ENCODE assay signal across 25 cellular contexts in genomic region chr6:45076217-45076616, GRCh38.
DNase-seq lines count a peak whose midpoint lies in the region; TF ChIP-seq lines count a peak whose summit lies in the region.
"Had no signal": no experiment of that assay in that cellular context is flagged by ENCODE, and none has a peak within 500 bp of the region (broad histone marks: within the 10 kb centered on the region; RNA-seq: fewer than 3 reads in every experiment).

No MANE protein-coding gene starts in this region.

- dilution Hi-C loops in mammary epithelial cell (cut with HindIII; ENCODE audit: low sequenced_read_pairs): no loop called here

- WGBS in mammary epithelial cell (ENCODE audit: low coverage, missing lambda C conversion rate): 100% methylated on average over 1 of the region's 1 CpG

- TF ChIP-seq CTCF in A673 (conservative IDR thresholded peaks at IDR 0.05; ENCODE audit: low read depth, low read length): no peak
- no peak for TF ChIP-seq CTCF in HFF-Myc (IDR thresholded peaks at IDR 0.05; ENCODE audit: low read depth, low read length, missing control alignments)
- no peak for TF ChIP-seq CTCF in mammary epithelial cell (conservative IDR thresholded peaks at IDR 0.05 in 1 of 2, IDR thresholded peaks at IDR 0.05 in 1 of 2; ENCODE audit: extremely low read depth in 1 of 2, insufficient read depth in 1 of 2, low read depth in 1 of 2, low read length in 2 of 2)

- H3K36me3 ChIP-seq in A673 (ENCODE audit: insufficient read depth, low read length, poor library complexity, severe bottlenecking) (no peaks in the 10 kb centered on the region), mammary epithelial cell (ENCODE audit: insufficient read depth, low read length) (no peaks in the 10 kb centered on the region)
- H3K36me3 ChIP-seq: heart right ventricle, lower lobe of right lung, upper lobe of left lung had no signal

- intact Hi-C loops in A673 (cut with micrococcal nuclease; ENCODE audit: unreplicated experiment) (no loop called here), mammary epithelial cell (cut with micrococcal nuclease) (loop anchor here (5.0 kb wide), 1 partner anchor 414 kb away; no protein-coding TSS in a partner anchor), cardiac septum (cut with DNase I) (no loop called here)

- no peaks in the 10 kb centered on the region for H3K79me2 ChIP-seq in mammary epithelial cell (ENCODE audit: insufficient read depth, low read length)

- H3K27ac ChIP-seq in A673 (ENCODE audit: low read depth, low read length, poor library complexity, severe bottlenecking) (no peak overlapping the region), mammary epithelial cell (ENCODE audit: insufficient read depth, low read depth, low read length) (peak overlapping the region; percentile 95)
- H3K27ac ChIP-seq: C4-2B, heart right ventricle, lower lobe of right lung, upper lobe of left lung had no signal

- H3K4me3 ChIP-seq in A673 (ENCODE audit: low read depth, low read length, poor library complexity, severe bottlenecking) (no peak overlapping the region), HFF-Myc (replicated peaks; ENCODE audit: low read depth, low read length) (no peak overlapping the region), mammary epithelial cell (replicated peaks in 1 of 3; ENCODE audit: insufficient read depth in 1 of 3, low read depth in 2 of 3, low read length in 3 of 3) (no peak overlapping the region)
- H3K4me3 ChIP-seq: heart right ventricle, lower lobe of right lung, upper lobe of left lung had no signal

- DNase-seq in A673 (ENCODE audit: low spot score) (peak; percentile 41), HFF-Myc (ENCODE audit: extremely low read depth, low read depth) (peak; percentile 82), mammary epithelial cell (no peak), iris pigment epithelial cell (ENCODE audit: low read depth) (peak; percentile 61), NCI-H187 treated with DMSO at 0.1 percent for 48 hours (lab: John Stamatoyannopoulos, UW) (no peak), NCI-H2196 treated with DMSO at 0.1 percent for 48 hours (lab: John Stamatoyannopoulos, UW; ENCODE audit: unreplicated experiment) (no peak), cardiac septum (ENCODE audit: low spot score) (no peak)
- no peak for DNase-seq in stimulated activated CD4-positive, alpha-beta T cell treated with anti-CD3 and anti-CD28 coated beads, Interleukin-1b, Interleukin-23, amount 100 ng/mL, for 48 hours
- DNase-seq: 8988T; activated B cell treated with CpG ODN at 0.5 μM for 24 hours; activated CD8-positive, alpha-beta T cell treated with anti-CD3 and anti-CD28 coated beads, Interleukin-2, amount 10 ng/mL, durations not matched to agents 7 days and 5 days; activated T-cell treated with anti-CD3 and anti-CD28 coated beads, Interleukin-2, amount 50 U/mL, for 1 hour; amniotic stem cell; erythroblast; GOT3; heart right ventricle; Kasumi-1; lower lobe of right lung; NCI-H1092; NCI-H510A; stimulated activated CD4-positive, alpha-beta T cell treated with anti-CD3 and anti-CD28 coated beads, Interleukin-12 subunit alpha, Interleukin-12 subunit beta, amount 100 ng/mL, for 4 hours; stimulated activated CD8-positive, alpha-beta memory T cell treated with anti-CD3 and anti-CD28 coated beads, Interleukin-4, amount 100 ng/mL, for 48 hours; T-helper 9 cell; upper lobe of left lung had no signal

- H3K4me1 ChIP-seq in A673 (ENCODE audit: insufficient read depth, low read length, poor library complexity, severe bottlenecking) (peaks cover 12% of the 10 kb centered on the region), mammary epithelial cell (ENCODE audit: insufficient read depth, low read length) (peaks cover 13% of the 10 kb centered on the region)
- H3K4me1 ChIP-seq: lower lobe of right lung, upper lobe of left lung had no signal

- no peak overlapping the region for H3K9ac ChIP-seq in mammary epithelial cell (ENCODE audit: insufficient read depth, low read length)

- H3K27me3 ChIP-seq in A673 (replicated peaks; ENCODE audit: insufficient read depth, low read depth, low read length, poor library complexity): no peaks in the 10 kb centered on the region
- H3K27me3 ChIP-seq in mammary epithelial cell (ENCODE audit: insufficient read depth, low read length): no peaks in the 10 kb centered on the region
- H3K27me3 ChIP-seq: heart right ventricle, upper lobe of left lung had no signal

- BruUV-seq in A673 (replicated peaks; lab: Mats Ljungman, UMichigan): no TSS peak
- no TSS peak for BruUV-seq in mammary epithelial cell (replicated peaks; lab: Mats Ljungman, UMichigan)

- H3K9me3 ChIP-seq in A673 (ENCODE audit: low read depth, low read length, poor library complexity, severe bottlenecking) (peaks cover 12% of the 10 kb centered on the region), mammary epithelial cell (replicated peaks; ENCODE audit: insufficient read depth, low read length) (no peaks in the 10 kb centered on the region)

- no peak overlapping the region for H3K4me2 ChIP-seq in mammary epithelial cell (ENCODE audit: insufficient read depth, low read depth, low read length)

- POLR2A ChIA-PET in A673 (lab: Charles Lee; ENCODE audit: low non-redundant PET): no interaction called here

- no peak overlapping the region for H2AFZ ChIP-seq in mammary epithelial cell (ENCODE audit: low read depth, low read length)

- in situ Hi-C loops in mammary epithelial cell (cut with MboI; ENCODE audit: low sequenced_read_pairs in 2 of 2): loop anchor here in 1 of 2 donors (25.0 kb wide), 1 partner anchor 636 kb away; no protein-coding TSS in a partner anchor

- CTCF ChIA-PET in A673 (lab: Charles Lee): no interaction called here
- CTCF ChIA-PET in mammary epithelial cell (lab: Charles Lee; ENCODE audit: low non-redundant PET): no interaction called here

- H4K20me1 ChIP-seq in mammary epithelial cell (ENCODE audit: insufficient read depth, low read length): no peaks in the 10 kb centered on the region

Comparison
In these comparisons a context has a peak if more than half of its experiments do, and no peak if none do; other contexts are left out.
1. DNase-seq: peak in A673 (single experiment), HFF-Myc (single experiment) and iris pigment epithelial cell (single experiment); none in mammary epithelial cell (single experiment), stimulated activated CD4-positive, alpha-beta T cell treated with anti-CD3 and anti-CD28 coated beads, Interleukin-1b, Interleukin-23, amount 100 ng/mL, for 48 hours (single experiment), NCI-H187 treated with DMSO at 0.1 percent for 48 hours (single experiment), NCI-H2196 treated with DMSO at 0.1 percent for 48 hours (single experiment) and cardiac septum (single experiment).